26 cellular contexts compared by ENCODE assay signal in the genomic region with DNA sequence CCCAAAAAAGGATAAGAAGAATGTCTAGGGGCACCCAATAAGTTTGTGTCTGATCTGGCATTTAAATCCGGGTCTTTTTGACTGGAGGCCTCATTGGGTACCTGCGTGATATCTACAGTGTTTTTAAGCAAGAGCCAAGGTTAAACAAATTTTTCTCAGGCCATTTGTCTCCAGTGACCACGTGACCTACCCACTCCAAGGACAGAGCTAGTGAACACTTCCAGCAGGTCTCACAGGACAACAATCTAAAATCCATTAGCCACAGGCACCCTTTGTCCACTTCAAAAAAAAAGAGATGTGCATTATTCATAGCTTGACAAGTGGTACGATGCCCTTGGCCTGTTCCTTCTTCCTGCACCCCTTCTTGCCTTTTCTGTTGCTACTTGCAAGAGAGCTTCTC.
DNase-seq lines count a peak whose midpoint lies in the region; ATAC-seq, FAIRE-seq and TF ChIP-seq lines count a peak whose summit lies in the region.
"Had no signal": no experiment of that assay in that cellular context is flagged by ENCODE, and none has a peak within 500 bp of the region (broad histone marks: within the 10 kb centered on the region; RNA-seq: fewer than 3 reads in every experiment).

No MANE protein-coding gene starts in this region.

- FAIRE-seq in K562 (lab: Jason Lieb, UNC) (no peak), pancreas (lab: Jason Lieb, UNC) (no peak)
- FAIRE-seq: A204.1, GM12878, GM12892, GM18507, GM19239 had no signal

- ATAC-seq in K562 = no peak
- peak; percentile 74 to 92 (median 84) for ATAC-seq in pancreas
- ATAC-seq in GM18520 (IDR thresholded peaks at IDR 0.05; ENCODE audit: unreplicated experiment) = no peak
- ATAC-seq in HG03045 (IDR thresholded peaks at IDR 0.05; ENCODE audit: unreplicated experiment) = no peak
- ATAC-seq: GM12878 had no signal

- no peak for TF ChIP-seq EP300 in K562 (IDR thresholded peaks at IDR 0.05; ENCODE audit: low read length)

- H3K4me3 ChIP-seq in adrenal gland (no peak overlapping the region), K562 (no peak overlapping the region), pancreas (no peak overlapping the region)
- H3K4me3 ChIP-seq: BLaER1, GM12878 had no signal

- no TSS peak for BruUV-seq in K562 (replicated peaks; lab: Mats Ljungman, UMichigan)

- H3K9ac ChIP-seq in K562 (ENCODE audit: insufficient read depth in 1 of 2, low read depth in 2 of 2, low read length in 2 of 2) = no peak overlapping the region
- H3K9ac ChIP-seq: BLaER1 had no signal

- H3K27ac ChIP-seq in adrenal gland (no peak overlapping the region), K562 (ENCODE audit: extremely low read depth, low read depth, low read length) (no peak overlapping the region), pancreas (peak overlapping the region in 2 of 4 donors; percentile 5 to 31)
- H3K27ac ChIP-seq: BLaER1 had no signal

- H2AFZ ChIP-seq in K562 (ENCODE audit: low read depth, low read length) = no peak overlapping the region

- DNase-seq in adrenal gland (peak in 6 of 7 donors; percentile 34 to 70 (median 51)), K562 (ENCODE audit: extremely low read depth in 1 of 4, low spot score in 3 of 4) (no peak), pancreas (peak in 3 of 6 donors; percentile 56 to 65 (median 62))
- DNase-seq: 8988T; ACHN; BE2C; C1 segment of cervical spinal cord; CD4-positive, alpha-beta memory T cell; CD4-positive, CD25-positive, alpha-beta regulatory T cell; CD8-positive, alpha-beta memory T cell; COR-L47; DMS 273 treated with DMSO at 0.1 percent for 48 hours; DMS153; DMS53; DMS79; DND-41; EL; GDM1 had no signal

- no peaks in the 10 kb centered on the region for H3K9me1 ChIP-seq in K562 (ENCODE audit: control insufficient read depth, insufficient read depth, low read length)

- no peak overlapping the region for H3K4me2 ChIP-seq in K562 (ENCODE audit: insufficient read depth, low read length)
- H3K4me2 ChIP-seq: BLaER1 had no signal

- TF ChIP-seq RAD21 in K562 (CRISPR knock-in tag; conservative IDR thresholded peaks at IDR 0.05 in 1 of 2, IDR thresholded peaks at IDR 0.05 in 1 of 2) = no peak

- H3K36me3 ChIP-seq in adrenal gland (replicated peaks in 1 of 2) (no peaks in the 10 kb centered on the region), K562 (ENCODE audit: control insufficient read depth, insufficient read depth, low read length) (no peaks in the 10 kb centered on the region), pancreas (no peaks in the 10 kb centered on the region)
- H3K36me3 ChIP-seq: BE2C, BLaER1 had no signal

- POLR2A ChIA-PET in K562 (lab: Yijun Ruan, JAX) = no interaction called here

- H3K79me2 ChIP-seq in K562 (ENCODE audit: control insufficient read depth, insufficient read depth, low read length) = no peaks in the 10 kb centered on the region

- no peak for TF ChIP-seq POLR2A in adrenal gland (IDR thresholded peaks at IDR 0.05)
- TF ChIP-seq POLR2A in K562 (conservative IDR thresholded peaks at IDR 0.05) = no peak

- WGBS in adrenal gland, 4 donors = 28 to 42% (median 32%) methylated on average over 4 of the region's 4 CpGs
- WGBS in K562 (ENCODE audit: insufficient coverage, low coverage, missing lambda C conversion rate) = 3% methylated on average over 3 of the region's 4 CpGs
- 7 to 12% methylated on average over 4 of the region's 4 CpGs for WGBS in pancreas, 2 donors

- H4K20me1 ChIP-seq in K562 (replicated peaks; ENCODE audit: control insufficient read depth, insufficient read depth, low read length) = no peaks in the 10 kb centered on the region
- H4K20me1 ChIP-seq: BLaER1 had no signal

- intact Hi-C loops in adrenal gland (cut with DNase I) (no loop called here), K562 (cut with micrococcal nuclease) (no loop called here), pancreas (cut with DNase I) (no loop called here)

- TF ChIP-seq CTCF in adrenal gland (IDR thresholded peaks at IDR 0.05) (no peak), K562 (IDR thresholded peaks at IDR 0.05 in 2 of 3, conservative IDR thresholded peaks at IDR 0.05 in 1 of 3; ENCODE audit: insufficient read depth in 2 of 3, low read depth in 1 of 3, low read length in 3 of 3) (no peak), pancreas (IDR thresholded peaks at IDR 0.05) (no peak)

- CTCF ChIA-PET in K562 (lab: Yijun Ruan, JAX; ENCODE audit: low intra/inter-chr PET ratio) = no interaction called here

- H3K4me1 ChIP-seq in adrenal gland (replicated peaks in 1 of 2) (peaks cover 5% of the 10 kb centered on the region in 2 donors), K562 (replicated peaks in 1 of 2; ENCODE audit: control insufficient read depth in 2 of 2, insufficient read depth in 2 of 2, low read length in 2 of 2) (no peaks in the 10 kb centered on the region), pancreas (peaks cover 5 to 11% (median 10%) of the 10 kb centered on the region in 3 donors)
- H3K4me1 ChIP-seq: BE2C, BLaER1 had no signal

- H3K9me3 ChIP-seq in adrenal gland (replicated peaks in 1 of 3) (no peaks in the 10 kb centered on the region), K562 (replicated peaks; ENCODE audit: control insufficient read depth, insufficient read depth, low read depth, low read length) (no peaks in the 10 kb centered on the region), pancreas (no peaks in the 10 kb centered on the region)
- H3K9me3 ChIP-seq: BE2C had no signal

- H3K27me3 ChIP-seq in adrenal gland = no peaks in the 10 kb centered on the region
- H3K27me3 ChIP-seq in K562 (ENCODE audit: control insufficient read depth in 2 of 2, insufficient read depth in 2 of 2, low read length in 2 of 2) = no peaks in the 10 kb centered on the region; a peak in 1 of 5 replicates
- H3K27me3 ChIP-seq in pancreas = no peaks in the 10 kb centered on the region
- H3K27me3 ChIP-seq: BLaER1 had no signal

- in situ Hi-C loops in K562 (cut with MboI) = no loop called here

TF ChIP-seq in K562, 482 proteins besides CTCF, POLR2A, EP300 and RAD21:
- TF ChIP-seq LEF1 (IDR thresholded peaks at IDR 0.05) (no peak), RAD51 (IDR thresholded peaks at IDR 0.05; ENCODE audit: borderline replicate concordance, low read depth) (peak; percentile 37; the same call in 1 of the 2 replicates)

Comparison
In these comparisons a context has a peak if more than half of its experiments do, and no peak if none do; other contexts are left out.
1. DNase-seq: peak in adrenal gland (6 of 7); none in K562 (0 of 4).
2. ATAC-seq: peak in pancreas (4 of 4); none in K562 (single experiment), GM18520 (single experiment) and HG03045 (single experiment).